In genomic region chr6:123629234-123629941, GRCh38 we compare ENCODE assay signal across 1 cellular context.
TF ChIP-seq lines count a peak whose summit lies in the region.

No MANE protein-coding gene starts in this region.

TF ChIP-seq in K562, 482 proteins besides CTCF, POLR2A, EP300 and RAD21 (continued from another document):
- no peak for TF ChIP-seq ZBTB2 (IDR thresholded peaks at IDR 0.05)
- no peak for TF ChIP-seq RAD51 (IDR thresholded peaks at IDR 0.05; ENCODE audit: borderline replicate concordance, low read depth)
- TF ChIP-seq CBFA2T3 (IDR thresholded peaks at IDR 0.05) = peak; percentile 7; the same call in 1 of the 2 replicates
